Comparison of ENCODE assay signal across 20 cellular contexts in genomic region chr5:80094339-80094738, GRCh38. TPM values are rescaled to one million over a fixed set of nuclear protein-coding genes. Genes with fewer than 3 reads are reported as not detected.
A peak's percentile ranks its signal among the peaks of the same experiment; 100 is the strongest.
DNase-seq lines count a peak whose midpoint lies in the region; ATAC-seq and TF ChIP-seq lines count a peak whose summit lies in the region.
"Had no signal": no experiment of that assay in that cellular context is flagged by ENCODE, and none has a peak within 500 bp of the region (broad histone marks: within the 10 kb centered on the region; RNA-seq: fewer than 3 reads in every experiment).

No MANE protein-coding gene starts in this region.

- TF ChIP-seq CTCF in HEK293 (tag by site-specific recombination; IDR thresholded peaks at IDR 0.05): no peak
- no peak for TF ChIP-seq CTCF in choroid plexus epithelial cell (conservative IDR thresholded peaks at IDR 0.05; ENCODE audit: low read depth, low read length)
- TF ChIP-seq CTCF in lower lobe of right lung (IDR thresholded peaks at IDR 0.05): no peak

- POLR2A ChIA-PET in HEK293 (lab: Yijun Ruan, JAX): no interaction called here
- POLR2A ChIA-PET in naive thymus-derived CD8-positive, alpha-beta T cell (lab: Charles Lee): interaction anchor here (1.0 kb wide), 2 partner anchors 162 to 176 kb away, joined by 3 read pairs; partner anchors contain the start of gene SERINC5

- intact Hi-C loops in lower lobe of right lung (cut with DNase I): loop anchor here (5.0 kb wide), 1 partner anchor 213 kb away; no protein-coding TSS in a partner anchor

- H3K27ac Mint-ChIP-seq in naive thymus-derived CD8-positive, alpha-beta T cell: peak overlapping the region in 6 of 10 donors; percentile 4 to 90 (median 36)

- peak overlapping the region; percentile 40; the same call in 1 of the 2 replicates for H3K27ac ChIP-seq in HEK293 (ENCODE audit: extremely low read depth, low read depth, low read length)
- peak overlapping the region; percentile 55 for H3K27ac ChIP-seq in stomach smooth muscle (ENCODE audit: low read length)
- no peak overlapping the region for H3K27ac ChIP-seq in lower lobe of right lung
- H3K27ac ChIP-seq in effector memory CD4-positive, alpha-beta T cell (ENCODE audit: insufficient read depth, low read length, poor library complexity, severe bottlenecking): no peak overlapping the region
- H3K27ac ChIP-seq: KMS-11 had no signal

- no peak overlapping the region for H3K4me3 ChIP-seq in HEK293 (ENCODE audit: low read depth, low read length)
- H3K4me3 ChIP-seq in choroid plexus epithelial cell (ENCODE audit: low read depth, low read length): no peak overlapping the region
- H3K4me3 ChIP-seq in stomach smooth muscle (ENCODE audit: low read length in 2 of 2): no peak overlapping the region
- no peak overlapping the region for H3K4me3 ChIP-seq in lower lobe of right lung
- H3K4me3 ChIP-seq in effector memory CD4-positive, alpha-beta T cell (ENCODE audit: insufficient read depth, low read depth, low read length, poor library complexity, severe bottlenecking): no peak overlapping the region
- H3K4me3 ChIP-seq: dorsolateral prefrontal cortex, upper lobe of left lung had no signal

- ATAC-seq in naive thymus-derived CD8-positive, alpha-beta T cell: no peak
- ATAC-seq in lower lobe of right lung: no peak
- ATAC-seq: T-helper 17 cell had no signal

- H3K9me3 ChIP-seq in HEK293 (ENCODE audit: control insufficient read depth, insufficient read depth, low read depth, low read length): no peaks in the 10 kb centered on the region
- H3K9me3 ChIP-seq in stomach smooth muscle (ENCODE audit: control insufficient read depth in 2 of 2, low read length in 2 of 2): no peaks in the 10 kb centered on the region
- no peaks in the 10 kb centered on the region for H3K9me3 ChIP-seq in lower lobe of right lung
- H3K9me3 ChIP-seq in effector memory CD4-positive, alpha-beta T cell (ENCODE audit: control insufficient read depth, low read length): no peaks in the 10 kb centered on the region
- H3K9me3 ChIP-seq: SK-N-SH, upper lobe of left lung had no signal

- H3K36me3 ChIP-seq in HEK293 (ENCODE audit: control insufficient read depth in 2 of 2, insufficient read depth in 1 of 2, low read length in 2 of 2) (no peaks in the 10 kb centered on the region), stomach smooth muscle (ENCODE audit: control insufficient read depth in 2 of 2, insufficient read depth in 2 of 2, low read length in 2 of 2) (no peaks in the 10 kb centered on the region), lower lobe of right lung (no peaks in the 10 kb centered on the region)
- H3K36me3 ChIP-seq in effector memory CD4-positive, alpha-beta T cell (ENCODE audit: control insufficient read depth, insufficient read depth, low read length): no peaks in the 10 kb centered on the region
- H3K36me3 ChIP-seq: upper lobe of left lung had no signal

- H3K4me1 ChIP-seq in HEK293 (ENCODE audit: control insufficient read depth, insufficient read depth, low read length) (peaks cover 5% of the 10 kb centered on the region; the same call in 1 of the 2 replicates), stomach smooth muscle (ENCODE audit: control insufficient read depth, insufficient read depth, low read length) (peaks cover 4% of the 10 kb centered on the region), lower lobe of right lung (no peaks in the 10 kb centered on the region)
- peaks cover 20% of the 10 kb centered on the region for H3K4me1 ChIP-seq in effector memory CD4-positive, alpha-beta T cell (ENCODE audit: control insufficient read depth, insufficient read depth, low read length, poor library complexity, severe bottlenecking)

- no peak overlapping the region for H3K4me3 Mint-ChIP-seq in naive thymus-derived CD8-positive, alpha-beta T cell
- H3K4me3 Mint-ChIP-seq: CD14-positive monocyte, T-helper 17 cell had no signal

- peaks cover 0 to 1% (median 0%) of the 10 kb centered on the region in 9 donors for H3K9me3 Mint-ChIP-seq in naive thymus-derived CD8-positive, alpha-beta T cell
- H3K9me3 Mint-ChIP-seq: CD14-positive monocyte had no signal

- peak; percentile 10 for DNase-seq in choroid plexus epithelial cell (ENCODE audit: low read depth)
- no peak for DNase-seq in naive thymus-derived CD8-positive, alpha-beta T cell
- DNase-seq in iPS-NIHi11 (ENCODE audit: low spot score): no peak
- DNase-seq in lower lobe of right lung: no peak
- DNase-seq in effector memory CD4-positive, alpha-beta T cell: no peak
- DNase-seq: activated CD8-positive, alpha-beta memory T cell treated with anti-CD3 and anti-CD28 coated beads for 24 hours; activated gamma-delta T cell; dorsolateral prefrontal cortex; NCI-H1417; NCI-H2081; OCI-M1; SK-N-SH; small intestine; stimulated activated CD4-positive, alpha-beta T cell treated with anti-CD3 and anti-CD28 coated beads, Interleukin-2, amount 100 ng/mL, for 24 hours; T-helper 17 cell had no signal

- H3K27me3 Mint-ChIP-seq in naive thymus-derived CD8-positive, alpha-beta T cell: no peaks in the 10 kb centered on the region
- H3K27me3 Mint-ChIP-seq: T-helper 17 cell had no signal

- H3K27me3 ChIP-seq in stomach smooth muscle (ENCODE audit: control insufficient read depth in 1 of 2, insufficient read depth in 2 of 2, low read length in 2 of 2): no peaks in the 10 kb centered on the region
- no peaks in the 10 kb centered on the region for H3K27me3 ChIP-seq in lower lobe of right lung (ENCODE audit: low read depth)
- H3K27me3 ChIP-seq in effector memory CD4-positive, alpha-beta T cell (replicated peaks; ENCODE audit: control insufficient read depth, insufficient read depth, low read length, poor library complexity, severe bottlenecking): no peaks in the 10 kb centered on the region
- H3K27me3 ChIP-seq: dorsolateral prefrontal cortex, upper lobe of left lung had no signal

- no peak overlapping the region for H3K9ac ChIP-seq in stomach smooth muscle (ENCODE audit: low read length in 2 of 2)
- H3K9ac ChIP-seq: KMS-11, SK-N-SH had no signal

- peaks cover 0 to 7% (median 2%) of the 10 kb centered on the region in 3 donors for H3K36me3 Mint-ChIP-seq in naive thymus-derived CD8-positive, alpha-beta T cell

- CTCF ChIA-PET in HEK293 (lab: Yijun Ruan, JAX): interaction anchor here (0.5 to 9.5 kb wide), 3 partner anchors 11 to 561 kb away, joined by 3 to 121 read pairs (median 10); no protein-coding TSS in a partner anchor

- H3K4me1 Mint-ChIP-seq in naive thymus-derived CD8-positive, alpha-beta T cell: peaks cover 16 to 45% (median 28%) of the 10 kb centered on the region in 4 donors

TF ChIP-seq in HEK293, 187 proteins besides CTCF, POLR2A, EP300 and RAD21:
- TF ChIP-seq ZNF239 (tag by site-specific recombination; IDR thresholded peaks at IDR 0.05) (no peak), ZNF792 (tag by site-specific recombination; IDR thresholded peaks at IDR 0.05) (no peak), ZNF426 (tag by site-specific recombination; IDR thresholded peaks at IDR 0.05) (no peak), PRDM2 (tag by site-specific recombination; IDR thresholded peaks at IDR 0.05; ENCODE audit: borderline replicate concordance) (no peak), ZNF416 (tag by site-specific recombination; IDR thresholded peaks at IDR 0.05) (no peak), ZSCAN23 (tag by site-specific recombination; IDR thresholded peaks at IDR 0.05) (no peak), PRDM1 (tag by site-specific recombination; IDR thresholded peaks at IDR 0.05) (no peak), ZNF501 (tag by site-specific recombination; IDR thresholded peaks at IDR 0.05) (no peak), GLIS1 (tag by site-specific recombination; IDR thresholded peaks at IDR 0.05) (no peak)

RNA-seq across cellular contexts. Expression of gene THBS4, which starts 59.2 kb away (rescaled TPM):
- total RNA-seq in naive thymus-derived CD8-positive, alpha-beta T cell: under 1 TPM in 1 of 2 experiments, not detected in 1; 0.52 TPM
- polyA plus RNA-seq in naive thymus-derived CD8-positive, alpha-beta T cell: under 1 TPM in 1 of 3 donors, not detected in 2; 0.68 TPM
- total RNA-seq in lower lobe of right lung: 2.9 TPM
- polyA plus RNA-seq: CD14-positive monocyte had no signal

Comparison
In these comparisons a context has a peak if more than half of its experiments do, and no peak if none do; other contexts are left out.
1. H3K27ac ChIP-seq: peak in HEK293 (single experiment) and stomach smooth muscle (single experiment); none in lower lobe of right lung (single experiment) and effector memory CD4-positive, alpha-beta T cell (single experiment).